Comparison of ENCODE assay signal across 10 cellular contexts in the genomic region with DNA sequence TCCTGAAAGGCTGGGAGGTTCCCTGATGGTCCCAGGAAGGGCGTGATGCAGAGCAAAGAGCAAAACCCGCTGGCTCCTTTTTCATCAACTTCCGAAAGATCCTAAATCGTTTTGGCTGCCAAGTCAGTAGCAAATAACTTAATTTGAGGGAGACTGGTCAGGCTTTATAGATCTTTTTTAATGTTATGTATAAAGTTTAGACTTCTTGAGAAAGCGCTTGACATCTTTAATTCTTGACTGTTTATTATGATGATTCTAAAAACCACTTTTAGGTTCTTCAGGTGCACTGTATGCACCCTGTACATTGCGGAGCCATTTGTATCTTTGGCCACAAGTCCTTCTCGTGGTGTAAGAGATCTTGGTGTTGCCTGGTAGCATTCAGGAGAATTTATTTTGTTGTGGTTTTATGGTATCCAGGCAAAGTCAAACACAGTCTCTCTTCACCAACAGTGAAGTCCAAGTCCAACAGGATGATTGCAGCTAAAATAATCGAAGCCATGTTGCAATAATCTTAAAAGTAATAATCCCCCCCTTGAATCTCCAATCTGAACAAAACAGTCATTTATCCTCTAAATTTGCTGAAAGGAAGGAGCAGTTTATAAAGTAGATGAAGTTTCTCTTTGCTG. TPM values are rescaled to one million over a fixed set of nuclear protein-coding genes. Genes with fewer than 3 reads are reported as not detected.
DNase-seq lines count a peak whose midpoint lies in the region; ATAC-seq and TF ChIP-seq lines count a peak whose summit lies in the region.
"Had no signal": no experiment of that assay in that cellular context is flagged by ENCODE, and none has a peak within 500 bp of the region (broad histone marks: within the 10 kb centered on the region; RNA-seq: fewer than 3 reads in every experiment).

No MANE protein-coding gene starts in this region.

- no peaks in the 10 kb centered on the region for H3K9me3 Mint-ChIP-seq in activated naive CD4-positive, alpha-beta T cell treated with anti-CD3 and anti-CD28 coated beads, Interleukin-2, amount 50 U/mL, for 24 hours
- H3K9me3 Mint-ChIP-seq in activated naive CD4-positive, alpha-beta T cell treated with anti-CD3 and anti-CD28 coated beads, Interleukin-2, amount 50 U/mL, for 72 hours: no peaks in the 10 kb centered on the region
- H3K9me3 Mint-ChIP-seq in dendritic cell treated with granulocyte-macrophage colony-stimulating factor and Interleukin-4, amounts not matched to agents 40 ng/mL and 50 ng/mL, for 4 days: no peaks in the 10 kb centered on the region
- H3K9me3 Mint-ChIP-seq in type B pancreatic cell: no peaks in the 10 kb centered on the region
- no peaks in the 10 kb centered on the region for H3K9me3 Mint-ChIP-seq in Caco-2 (ENCODE audit: unreplicated experiment)
- H3K9me3 Mint-ChIP-seq: T-helper 2 cell treated with Interferon-gamma antibody and Interleukin-4, amounts not matched to agents 5 μg/mL and 100 μg/mL, for 36 hours had no signal

- no peaks in the 10 kb centered on the region for H3K9me3 ChIP-seq in mucosa of rectum (ENCODE audit: control insufficient read depth in 2 of 2, low read length in 2 of 2)
- H3K9me3 ChIP-seq in Caco-2: no peaks in the 10 kb centered on the region

- no peak overlapping the region for H3K27ac Mint-ChIP-seq in activated naive CD4-positive, alpha-beta T cell treated with anti-CD3 and anti-CD28 coated beads, Interleukin-2, amount 50 U/mL, for 24 hours
- no peak overlapping the region for H3K27ac Mint-ChIP-seq in activated naive CD4-positive, alpha-beta T cell treated with anti-CD3 and anti-CD28 coated beads, Interleukin-2, amount 50 U/mL, for 72 hours
- H3K27ac Mint-ChIP-seq in dendritic cell treated with granulocyte-macrophage colony-stimulating factor and Interleukin-4, amounts not matched to agents 40 ng/mL and 50 ng/mL, for 4 days: peak overlapping the region; percentile 42
- H3K27ac Mint-ChIP-seq in type B pancreatic cell (no peak overlapping the region), Caco-2 (ENCODE audit: unreplicated experiment) (no peak overlapping the region)
- H3K27ac Mint-ChIP-seq: T-helper 2 cell treated with Interferon-gamma antibody and Interleukin-4, amounts not matched to agents 5 μg/mL and 100 μg/mL, for 36 hours had no signal

- POLR2A ChIA-PET in Caco-2 (lab: Charles Lee): no interaction called here

- H3K27me3 ChIP-seq in mucosa of rectum (ENCODE audit: control insufficient read depth in 2 of 2, insufficient read depth in 2 of 2, low read length in 2 of 2) (peaks cover 0 to 4% of the 10 kb centered on the region in 2 donors), Caco-2 (replicated peaks; ENCODE audit: control insufficient read depth, insufficient read depth, low read length) (no peaks in the 10 kb centered on the region)

- H3K36me3 ChIP-seq in mucosa of rectum (ENCODE audit: control insufficient read depth in 2 of 2, insufficient read depth in 2 of 2, low read length in 2 of 2): no peaks in the 10 kb centered on the region
- no peaks in the 10 kb centered on the region for H3K36me3 ChIP-seq in Caco-2 (ENCODE audit: control insufficient read depth, insufficient read depth, low read length)

- no peaks in the 10 kb centered on the region for H3K36me3 Mint-ChIP-seq in activated naive CD4-positive, alpha-beta T cell treated with anti-CD3 and anti-CD28 coated beads, Interleukin-2, amount 50 U/mL, for 24 hours
- peaks cover 0 to 8% of the 10 kb centered on the region in 2 donors for H3K36me3 Mint-ChIP-seq in activated naive CD4-positive, alpha-beta T cell treated with anti-CD3 and anti-CD28 coated beads, Interleukin-2, amount 50 U/mL, for 72 hours
- no peaks in the 10 kb centered on the region for H3K36me3 Mint-ChIP-seq in dendritic cell treated with granulocyte-macrophage colony-stimulating factor and Interleukin-4, amounts not matched to agents 40 ng/mL and 50 ng/mL, for 4 days (ENCODE audit: low read depth)
- H3K36me3 Mint-ChIP-seq in type B pancreatic cell: no peaks in the 10 kb centered on the region
- no peaks in the 10 kb centered on the region for H3K36me3 Mint-ChIP-seq in Caco-2 (ENCODE audit: insufficient read depth, unreplicated experiment)

- H3K27ac ChIP-seq in mucosa of rectum (ENCODE audit: low read depth in 2 of 2, low read length in 2 of 2): no peak overlapping the region

- H3K9ac ChIP-seq in mucosa of rectum (ENCODE audit: low read depth in 1 of 2, low read length in 2 of 2): no peak overlapping the region

- no peaks in the 10 kb centered on the region for H3K4me1 ChIP-seq in mucosa of rectum (ENCODE audit: control insufficient read depth in 2 of 2, insufficient read depth in 2 of 2, low read length in 2 of 2)
- peaks cover 20% of the 10 kb centered on the region for H3K4me1 ChIP-seq in Caco-2

- BruUV-seq in Caco-2 (replicated peaks; lab: Mats Ljungman, UMichigan): no TSS peak

- TF ChIP-seq CTCF in type B pancreatic cell (conservative IDR thresholded peaks at IDR 0.05) (no peak), Caco-2 (IDR thresholded peaks at IDR 0.05; ENCODE audit: insufficient read depth in 1 of 2, low read depth in 1 of 2, low read length in 1 of 2, severe bottlenecking in 1 of 2, unreplicated experiment in 1 of 2) (no peak)

- peak overlapping the region; percentile 21 to 42 for H3K4me3 ChIP-seq in mucosa of rectum (ENCODE audit: low read length in 2 of 2)
- H3K4me3 ChIP-seq in Caco-2 (ENCODE audit: low read depth, low read length): no peak overlapping the region

- intact Hi-C loops in dendritic cell treated with granulocyte-macrophage colony-stimulating factor and Interleukin-4, amounts not matched to agents 40 ng/mL and 50 ng/mL, for 4 days (cut with micrococcal nuclease): no loop called here
- intact Hi-C loops in Caco-2 (cut with micrococcal nuclease; ENCODE audit: unreplicated experiment): no loop called here

- ATAC-seq in activated naive CD4-positive, alpha-beta T cell treated with anti-CD3 and anti-CD28 coated beads, Interleukin-2, amount 50 U/mL, for 72 hours: no peak

- CTCF ChIA-PET in Caco-2 (lab: Charles Lee): no interaction called here

- peaks cover 13% of the 10 kb centered on the region for H3K4me1 Mint-ChIP-seq in activated naive CD4-positive, alpha-beta T cell treated with anti-CD3 and anti-CD28 coated beads, Interleukin-2, amount 50 U/mL, for 24 hours
- peaks cover 25% of the 10 kb centered on the region for H3K4me1 Mint-ChIP-seq in dendritic cell treated with granulocyte-macrophage colony-stimulating factor and Interleukin-4, amounts not matched to agents 40 ng/mL and 50 ng/mL, for 4 days (ENCODE audit: low read depth)
- H3K4me1 Mint-ChIP-seq in type B pancreatic cell (ENCODE audit: unreplicated experiment): peaks cover 9% of the 10 kb centered on the region
- peaks cover 18% of the 10 kb centered on the region for H3K4me1 Mint-ChIP-seq in Caco-2 (ENCODE audit: low read depth, unreplicated experiment)

- H3K27me3 Mint-ChIP-seq in activated naive CD4-positive, alpha-beta T cell treated with anti-CD3 and anti-CD28 coated beads, Interleukin-2, amount 50 U/mL, for 24 hours: peaks cover 26% of the 10 kb centered on the region
- peaks cover 42% of the 10 kb centered on the region for H3K27me3 Mint-ChIP-seq in dendritic cell treated with granulocyte-macrophage colony-stimulating factor and Interleukin-4, amounts not matched to agents 40 ng/mL and 50 ng/mL, for 4 days
- peaks cover 57% of the 10 kb centered on the region for H3K27me3 Mint-ChIP-seq in type B pancreatic cell
- H3K27me3 Mint-ChIP-seq in Caco-2 (ENCODE audit: insufficient read depth, unreplicated experiment): no peaks in the 10 kb centered on the region

- DNase-seq in activated naive CD4-positive, alpha-beta T cell treated with anti-CD3 and anti-CD28 coated beads, Interleukin-2, amount 50 U/mL, for 72 hours (ENCODE audit: low spot score in 2 of 2): no peak
- DNase-seq in type B pancreatic cell (ENCODE audit: extremely low spot score, unreplicated experiment) (no peak), LoVo (ENCODE audit: low spot score) (no peak), Ammon's horn (ENCODE audit: low spot score) (no peak), Caco-2 (no peak)
- DNase-seq: COR-L47 had no signal

- H3K4me3 Mint-ChIP-seq in activated naive CD4-positive, alpha-beta T cell treated with anti-CD3 and anti-CD28 coated beads, Interleukin-2, amount 50 U/mL, for 24 hours: peak overlapping the region; percentile 47
- H3K4me3 Mint-ChIP-seq in dendritic cell treated with granulocyte-macrophage colony-stimulating factor and Interleukin-4, amounts not matched to agents 40 ng/mL and 50 ng/mL, for 4 days: peak overlapping the region; percentile 78
- H3K4me3 Mint-ChIP-seq in type B pancreatic cell (peak overlapping the region; percentile 55), Caco-2 (ENCODE audit: unreplicated experiment) (no peak overlapping the region)
- H3K4me3 Mint-ChIP-seq: T-helper 2 cell treated with Interferon-gamma antibody and Interleukin-4, amounts not matched to agents 5 μg/mL and 100 μg/mL, for 36 hours had no signal

RNA-seq across cellular contexts. Expression of a gene that starts 0.4 kb away (rescaled TPM):
- 10 to 100 TPM; 29.4 to 33.7 TPM for total RNA-seq in activated naive CD4-positive, alpha-beta T cell treated with anti-CD3 and anti-CD28 coated beads, Interleukin-2, amount 50 U/mL, for 72 hours
- total RNA-seq in type B pancreatic cell (ENCODE audit: low replicate concordance) (12.6 and 26.6 TPM in 2 replicates), Caco-2 (2022) (20.8 and 23.0 TPM in 2 replicates)
